1 cellular context compared by ENCODE assay signal in genomic region chr20:34825530-34826362, GRCh38.
TF ChIP-seq lines count a peak whose summit lies in the region.

NCOA6 (minus strand) TSS chr20:34825651; CDS start chr20:34782355, 43,296 bp downstream.

TF ChIP-seq in HepG2, 621 proteins besides CTCF, POLR2A, EP300 and RAD21 (continued from another document and continues in another):
- TF ChIP-seq ZBTB39 (CRISPR knock-in tag; IDR thresholded peaks at IDR 0.05): no peak
- no peak for TF ChIP-seq ZNF44 (CRISPR knock-in tag; IDR thresholded peaks at IDR 0.05)
- peak; percentile 36; the same call in 1 of the 2 replicates for TF ChIP-seq MXD3 (CRISPR knock-in tag; IDR thresholded peaks at IDR 0.05)
- no peak for TF ChIP-seq ZNF329 (CRISPR knock-in tag; IDR thresholded peaks at IDR 0.05; ENCODE audit: low read depth)
- no peak; the same call in 1 of the 2 replicates for TF ChIP-seq ZNF207 (IDR thresholded peaks at IDR 0.05; ENCODE audit: borderline replicate concordance)
- TF ChIP-seq MEIS1 (CRISPR knock-in tag; IDR thresholded peaks at IDR 0.05; ENCODE audit: borderline replicate concordance): 0 out of 2 replicates have a peak, but pooled peaks have one; percentile 6
- TF ChIP-seq IRX3 (CRISPR knock-in tag; IDR thresholded peaks at IDR 0.05; ENCODE audit: borderline replicate concordance, low read depth): no peak
- 0 out of 2 replicates have a peak, but pooled peaks have one; percentile 35 for TF ChIP-seq TBX2 (CRISPR knock-in tag; IDR thresholded peaks at IDR 0.05; ENCODE audit: borderline replicate concordance)
- TF ChIP-seq ZNF350 (CRISPR knock-in tag; IDR thresholded peaks at IDR 0.05; ENCODE audit: borderline replicate concordance, low read depth): no peak
- no peak for TF ChIP-seq TCF7 (IDR thresholded peaks at IDR 0.05; ENCODE audit: low read depth)
- TF ChIP-seq NFYC (CRISPR knock-in tag; IDR thresholded peaks at IDR 0.05): no peak
- TF ChIP-seq ZNF619 (CRISPR knock-in tag; IDR thresholded peaks at IDR 0.05): no peak
- no peak; the same call in 1 of the 2 replicates for TF ChIP-seq ARNTL (CRISPR knock-in tag; IDR thresholded peaks at IDR 0.05)
- TF ChIP-seq GATA4 (IDR thresholded peaks at IDR 0.05; ENCODE audit: borderline replicate concordance, low read depth): no peak; the same call in 1 of the 2 replicates
- peak; percentile 56; the same call in 1 of the 2 replicates for TF ChIP-seq ZBTB26 (CRISPR knock-in tag; IDR thresholded peaks at IDR 0.05; ENCODE audit: borderline replicate concordance)
- no peak for TF ChIP-seq ZNF3 (CRISPR knock-in tag; IDR thresholded peaks at IDR 0.05)
- no peak for TF ChIP-seq CBFB (CRISPR knock-in tag; IDR thresholded peaks at IDR 0.05)
- TF ChIP-seq ATF7 (IDR thresholded peaks at IDR 0.05): no peak
- no peak for TF ChIP-seq ATF7 (CRISPR knock-in tag; IDR thresholded peaks at IDR 0.05)
- no peak for TF ChIP-seq FOXO1 (CRISPR knock-in tag; IDR thresholded peaks at IDR 0.05)
- TF ChIP-seq ZNF160 (CRISPR knock-in tag; IDR thresholded peaks at IDR 0.05): peak; percentile 57; the same call in 1 of the 2 replicates
- TF ChIP-seq ZC3H13 (CRISPR knock-in tag; IDR thresholded peaks at IDR 0.05): no peak
- TF ChIP-seq ETV5 (CRISPR knock-in tag; IDR thresholded peaks at IDR 0.05; ENCODE audit: borderline replicate concordance): peak; percentile 42; the same call in 1 of the 2 replicates
- peak; percentile 99 for TF ChIP-seq ZNF629 (CRISPR knock-in tag; conservative IDR thresholded peaks at IDR 0.05)
- TF ChIP-seq MBNL3 (CRISPR knock-in tag; conservative IDR thresholded peaks at IDR 0.05): no peak
- TF ChIP-seq KLF6 (CRISPR knock-in tag; IDR thresholded peaks at IDR 0.05): no peak
- TF ChIP-seq CREBL2 (CRISPR knock-in tag; IDR thresholded peaks at IDR 0.05; ENCODE audit: borderline replicate concordance): no peak
- TF ChIP-seq USF2 (IDR thresholded peaks at IDR 0.05; ENCODE audit: low read depth, low read length): peak; percentile 95
- peak; percentile 91; the same call in 1 of the 2 replicates for TF ChIP-seq USF2 (CRISPR knock-in tag; IDR thresholded peaks at IDR 0.05; ENCODE audit: borderline replicate concordance)
- peak; percentile 66; the same call in 1 of the 2 replicates for TF ChIP-seq HNF1B (CRISPR knock-in tag; IDR thresholded peaks at IDR 0.05)
- TF ChIP-seq ESRRA (CRISPR knock-in tag; IDR thresholded peaks at IDR 0.05; ENCODE audit: low read depth): no peak
- 0 out of 2 replicates have a peak, but pooled peaks have one; percentile 15 for TF ChIP-seq KDM4B (CRISPR knock-in tag; IDR thresholded peaks at IDR 0.05)
- TF ChIP-seq SIX1 (CRISPR knock-in tag; IDR thresholded peaks at IDR 0.05; ENCODE audit: borderline replicate concordance): peak; percentile 15; the same call in 1 of the 2 replicates
- 0 out of 2 replicates have a peak, but pooled peaks have one; percentile 23 for TF ChIP-seq FOXJ3 (CRISPR knock-in tag; IDR thresholded peaks at IDR 0.05; ENCODE audit: borderline replicate concordance)
- no peak for TF ChIP-seq TOPORS (CRISPR knock-in tag; IDR thresholded peaks at IDR 0.05)
- TF ChIP-seq PRPF4 (IDR thresholded peaks at IDR 0.05; ENCODE audit: low read depth, low read length, poor library complexity, severe bottlenecking): no peak
- no peak for TF ChIP-seq ZNF276 (CRISPR knock-in tag; IDR thresholded peaks at IDR 0.05; ENCODE audit: low read depth)
- 0 out of 2 replicates have a peak, but pooled peaks have one; percentile 67 for TF ChIP-seq ZMAT3 (CRISPR knock-in tag; conservative IDR thresholded peaks at IDR 0.05)
- TF ChIP-seq ZXDC (CRISPR knock-in tag; IDR thresholded peaks at IDR 0.05): no peak
- no peak for TF ChIP-seq ZNF34 (CRISPR knock-in tag; IDR thresholded peaks at IDR 0.05; ENCODE audit: borderline replicate concordance)
- TF ChIP-seq ZNF256 (CRISPR knock-in tag; conservative IDR thresholded peaks at IDR 0.05): 0 out of 2 replicates have a peak, but pooled peaks have one; percentile 61
- no peak for TF ChIP-seq AGO1 (IDR thresholded peaks at IDR 0.05; ENCODE audit: low read depth, low read length, poor library complexity, severe bottlenecking)
- no peak for TF ChIP-seq ZNF562 (CRISPR knock-in tag; IDR thresholded peaks at IDR 0.05; ENCODE audit: borderline replicate concordance)
- TF ChIP-seq LBX2 (CRISPR knock-in tag; IDR thresholded peaks at IDR 0.05; ENCODE audit: borderline replicate concordance): peak; percentile 16; the same call in 1 of the 2 replicates
- no peak for TF ChIP-seq ZNF556 (CRISPR knock-in tag; IDR thresholded peaks at IDR 0.05; ENCODE audit: borderline replicate concordance)
- peak; percentile 56; the same call in 1 of the 2 replicates for TF ChIP-seq ZNF142 (CRISPR knock-in tag; IDR thresholded peaks at IDR 0.05)
